Comparison of ENCODE assay signal across 1 cellular context in genomic region chr11:65575568-65576231, GRCh38.
TF ChIP-seq lines count a peak whose summit lies in the region.

EHBP1L1 (plus strand) TSS chr11:65576053; CDS start chr11:65576303, 250 bp downstream.

TF ChIP-seq in K562, 482 proteins besides CTCF, POLR2A, EP300 and RAD21 (continued from another document and continues in another):
- no peak for TF ChIP-seq MYC (IDR thresholded peaks at IDR 0.05; ENCODE audit: low read depth, low read length)
- TF ChIP-seq MYC (CRISPR knock-in tag; IDR thresholded peaks at IDR 0.05; ENCODE audit: borderline replicate concordance, low read depth): peak; percentile 63; the same call in 1 of the 2 replicates
- TF ChIP-seq SRF (CRISPR knock-in tag; IDR thresholded peaks at IDR 0.05): 0 out of 4 replicates have a peak, but pooled peaks of 1 of the 2 experiments have one; percentile 6
- TF ChIP-seq PHF20 (IDR thresholded peaks at IDR 0.05; ENCODE audit: partially characterized antibody): peak; percentile 51
- TF ChIP-seq ZBTB34 (CRISPR knock-in tag; IDR thresholded peaks at IDR 0.05): no peak
- TF ChIP-seq CBFA2T3 (IDR thresholded peaks at IDR 0.05): no peak
- peak; percentile 51 for TF ChIP-seq SUPT5H (IDR thresholded peaks at IDR 0.05)
- TF ChIP-seq ZNF121 (CRISPR knock-in tag; conservative IDR thresholded peaks at IDR 0.05): no peak
- peak; percentile 69; the same call in 1 of the 2 replicates for TF ChIP-seq ZBTB7A (IDR thresholded peaks at IDR 0.05; ENCODE audit: borderline replicate concordance, control insufficient read depth, low read depth, low read length)
- TF ChIP-seq GABPA (tag; conservative IDR thresholded peaks at IDR 0.05; ENCODE audit: low read depth): peak; percentile 70
- TF ChIP-seq, protein P1, sequence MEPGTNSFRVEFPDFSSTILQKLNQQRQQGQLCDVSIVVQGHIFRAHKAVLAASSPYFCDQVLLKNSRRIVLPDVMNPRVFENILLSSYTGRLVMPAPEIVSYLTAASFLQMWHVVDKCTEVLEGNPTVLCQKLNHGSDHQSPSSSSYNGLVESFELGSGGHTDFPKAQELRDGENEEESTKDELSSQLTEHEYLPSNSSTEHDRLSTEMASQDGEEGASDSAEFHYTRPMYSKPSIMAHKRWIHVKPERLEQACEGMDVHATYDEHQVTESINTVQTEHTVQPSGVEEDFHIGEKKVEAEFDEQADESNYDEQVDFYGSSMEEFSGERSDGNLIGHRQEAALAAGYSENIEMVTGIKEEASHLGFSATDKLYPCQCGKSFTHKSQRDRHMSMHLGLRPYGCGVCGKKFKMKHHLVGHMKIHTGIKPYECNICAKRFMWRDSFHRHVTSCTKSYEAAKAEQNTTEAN (CRISPR knock-in tag; IDR thresholded peaks at IDR 0.05): no peak
- no peak; the same call in 1 of the 2 replicates for TF ChIP-seq ZC3H4 (CRISPR knock-in tag; IDR thresholded peaks at IDR 0.05; ENCODE audit: borderline replicate concordance)
- TF ChIP-seq ATF3 (IDR thresholded peaks at IDR 0.05): no peak
- TF ChIP-seq ATF3 (CRISPR knock-in tag; conservative IDR thresholded peaks at IDR 0.05): peak; percentile 12; the same call in 1 of the 2 replicates
- TF ChIP-seq KLF13 (tag; IDR thresholded peaks at IDR 0.05; ENCODE audit: borderline replicate concordance, low read depth): no peak
- TF ChIP-seq SMARCB1 (IDR thresholded peaks at IDR 0.05; ENCODE audit: insufficient read length, low read depth): no peak
- TF ChIP-seq POLR2G (IDR thresholded peaks at IDR 0.05; ENCODE audit: low read depth, low read length): peak; percentile 76; the same call in 1 of the 2 replicates
- TF ChIP-seq, protein P2, sequence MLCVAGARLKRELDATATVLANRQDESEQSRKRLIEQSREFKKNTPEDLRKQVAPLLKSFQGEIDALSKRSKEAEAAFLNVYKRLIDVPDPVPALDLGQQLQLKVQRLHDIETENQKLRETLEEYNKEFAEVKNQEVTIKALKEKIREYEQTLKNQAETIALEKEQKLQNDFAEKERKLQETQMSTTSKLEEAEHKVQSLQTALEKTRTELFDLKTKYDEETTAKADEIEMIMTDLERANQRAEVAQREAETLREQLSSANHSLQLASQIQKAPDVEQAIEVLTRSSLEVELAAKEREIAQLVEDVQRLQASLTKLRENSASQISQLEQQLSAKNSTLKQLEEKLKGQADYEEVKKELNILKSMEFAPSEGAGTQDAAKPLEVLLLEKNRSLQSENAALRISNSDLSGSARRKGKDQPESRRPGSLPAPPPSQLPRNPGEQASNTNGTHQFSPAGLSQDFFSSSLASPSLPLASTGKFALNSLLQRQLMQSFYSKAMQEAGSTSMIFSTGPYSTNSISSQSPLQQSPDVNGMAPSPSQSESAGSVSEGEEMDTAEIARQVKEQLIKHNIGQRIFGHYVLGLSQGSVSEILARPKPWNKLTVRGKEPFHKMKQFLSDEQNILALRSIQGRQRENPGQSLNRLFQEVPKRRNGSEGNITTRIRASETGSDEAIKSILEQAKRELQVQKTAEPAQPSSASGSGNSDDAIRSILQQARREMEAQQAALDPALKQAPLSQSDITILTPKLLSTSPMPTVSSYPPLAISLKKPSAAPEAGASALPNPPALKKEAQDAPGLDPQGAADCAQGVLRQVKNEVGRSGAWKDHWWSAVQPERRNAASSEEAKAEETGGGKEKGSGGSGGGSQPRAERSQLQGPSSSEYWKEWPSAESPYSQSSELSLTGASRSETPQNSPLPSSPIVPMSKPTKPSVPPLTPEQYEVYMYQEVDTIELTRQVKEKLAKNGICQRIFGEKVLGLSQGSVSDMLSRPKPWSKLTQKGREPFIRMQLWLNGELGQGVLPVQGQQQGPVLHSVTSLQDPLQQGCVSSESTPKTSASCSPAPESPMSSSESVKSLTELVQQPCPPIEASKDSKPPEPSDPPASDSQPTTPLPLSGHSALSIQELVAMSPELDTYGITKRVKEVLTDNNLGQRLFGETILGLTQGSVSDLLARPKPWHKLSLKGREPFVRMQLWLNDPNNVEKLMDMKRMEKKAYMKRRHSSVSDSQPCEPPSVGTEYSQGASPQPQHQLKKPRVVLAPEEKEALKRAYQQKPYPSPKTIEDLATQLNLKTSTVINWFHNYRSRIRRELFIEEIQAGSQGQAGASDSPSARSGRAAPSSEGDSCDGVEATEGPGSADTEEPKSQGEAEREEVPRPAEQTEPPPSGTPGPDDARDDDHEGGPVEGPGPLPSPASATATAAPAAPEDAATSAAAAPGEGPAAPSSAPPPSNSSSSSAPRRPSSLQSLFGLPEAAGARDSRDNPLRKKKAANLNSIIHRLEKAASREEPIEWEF (CRISPR knock-in tag; IDR thresholded peaks at IDR 0.05): no peak
- no peak for TF ChIP-seq RERE (CRISPR knock-in tag; IDR thresholded peaks at IDR 0.05; ENCODE audit: borderline replicate concordance)
- peak; percentile 78 for TF ChIP-seq ELF1 (tag; IDR thresholded peaks at IDR 0.05)
- peak; percentile 17; the same call in 1 of the 2 replicates for TF ChIP-seq NKRF (IDR thresholded peaks at IDR 0.05; ENCODE audit: borderline replicate concordance)
- peak; percentile 55; the same call in 1 of the 2 replicates for TF ChIP-seq PHF8 (IDR thresholded peaks at IDR 0.05; ENCODE audit: borderline replicate concordance, low read length)
- TF ChIP-seq CXXC5 (CRISPR knock-in tag; IDR thresholded peaks at IDR 0.05): no peak
- no peak for TF ChIP-seq ARID2 (IDR thresholded peaks at IDR 0.05)
- 0 out of 2 replicates have a peak, but pooled peaks have one; percentile 10 for TF ChIP-seq DPF2 (IDR thresholded peaks at IDR 0.05)
- TF ChIP-seq, protein P3, sequence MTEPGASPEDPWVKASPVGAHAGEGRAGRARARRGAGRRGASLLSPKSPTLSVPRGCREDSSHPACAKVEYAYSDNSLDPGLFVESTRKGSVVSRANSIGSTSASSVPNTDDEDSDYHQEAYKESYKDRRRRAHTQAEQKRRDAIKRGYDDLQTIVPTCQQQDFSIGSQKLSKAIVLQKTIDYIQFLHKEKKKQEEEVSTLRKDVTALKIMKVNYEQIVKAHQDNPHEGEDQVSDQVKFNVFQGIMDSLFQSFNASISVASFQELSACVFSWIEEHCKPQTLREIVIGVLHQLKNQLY (CRISPR knock-in tag; conservative IDR thresholded peaks at IDR 0.05): no peak
- peak; percentile 85 for TF ChIP-seq CHD4 (IDR thresholded peaks at IDR 0.05; ENCODE audit: insufficient read depth, insufficient replicate concordance, low read depth, low read length, poor library complexity, severe bottlenecking)
- no peak for TF ChIP-seq ZNF316 (IDR thresholded peaks at IDR 0.05)
- no peak for TF ChIP-seq TAF9B (IDR thresholded peaks at IDR 0.05; ENCODE audit: partially characterized antibody)
- peak in 1 of 2 experiments; percentile 36; a peak in 1 of 4 replicates for TF ChIP-seq NONO (IDR thresholded peaks at IDR 0.05; ENCODE audit: low read depth in 2 of 2, low read length in 1 of 2)
- no peak for TF ChIP-seq ZZZ3 (IDR thresholded peaks at IDR 0.05)
- peak; percentile 91 for TF ChIP-seq GATAD2B (IDR thresholded peaks at IDR 0.05; ENCODE audit: borderline replicate concordance)
- no peak for TF ChIP-seq ZNF354B (CRISPR knock-in tag; IDR thresholded peaks at IDR 0.05)
- peak; percentile 79 for TF ChIP-seq CBX1 (IDR thresholded peaks at IDR 0.05; ENCODE audit: low read depth)
- no peak for TF ChIP-seq CBX5 (IDR thresholded peaks at IDR 0.05; ENCODE audit: borderline replicate concordance, low read depth)
